In the genomic region with DNA sequence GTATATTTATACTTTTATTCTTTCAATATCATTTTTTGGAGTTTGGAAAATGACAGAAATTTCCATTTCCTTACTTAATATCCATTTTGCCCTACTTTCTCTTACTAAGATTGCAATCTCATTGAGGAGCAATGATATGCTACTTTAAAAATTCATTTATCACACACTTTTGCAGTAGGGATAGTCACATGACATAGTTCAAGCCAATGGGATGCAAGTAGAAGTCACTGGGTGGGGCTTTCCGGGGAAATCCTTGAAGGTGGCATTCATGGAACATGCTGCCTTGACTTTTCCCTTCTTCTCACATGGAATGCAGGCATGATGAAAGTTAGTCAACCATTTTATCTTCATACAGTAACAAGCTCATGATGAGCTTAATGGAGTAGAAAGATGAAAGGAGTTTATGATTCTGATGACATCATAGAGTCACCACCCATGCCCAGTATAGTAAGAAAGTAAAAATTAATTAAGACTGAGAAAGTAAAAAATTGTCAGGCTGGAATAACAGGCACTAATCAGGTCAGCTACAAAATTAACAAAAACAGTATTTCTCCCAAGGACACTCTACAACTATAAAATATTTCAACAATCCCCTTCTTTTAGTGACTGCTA, we compare ENCODE assay signal across 26 cellular contexts. TPM values are rescaled to one million over a fixed set of nuclear protein-coding genes. Genes with fewer than 3 reads are reported as not detected.
DNase-seq lines count a peak whose midpoint lies in the region; ATAC-seq and TF ChIP-seq lines count a peak whose summit lies in the region.
"Had no signal": no experiment of that assay in that cellular context is flagged by ENCODE, and none has a peak within 500 bp of the region (broad histone marks: within the 10 kb centered on the region; RNA-seq: fewer than 3 reads in every experiment).

No MANE protein-coding gene starts in this region.

- no peak overlapping the region for H3K4me3 ChIP-seq in GM23338
- no peak overlapping the region for H3K4me3 ChIP-seq in smooth muscle cell
- H3K4me3 ChIP-seq: A549; BLaER1 treated with 17β-estradiol and CSF1 and Interleukin-3, amounts not matched to agents 10 nM and 100 nM; GM23248 had no signal

- WGBS in smooth muscle cell (ENCODE audit: low lambda C conversion rate), result 97% methylated on average over 1 of the region's 1 CpG

- no peak overlapping the region for H3K9ac ChIP-seq in smooth muscle cell (ENCODE audit: low read depth)
- H3K9ac ChIP-seq: BLaER1 treated with 17β-estradiol and CSF1 and Interleukin-3, amounts not matched to agents 10 nM and 100 nM; GM23248 had no signal

- no peaks in the 10 kb centered on the region for H3K27me3 Mint-ChIP-seq in GM23338 (ENCODE audit: insufficient read depth, low read depth, poor library complexity)

- H3K4me2 ChIP-seq in GM23338 (0 out of 2 replicates have a peak overlapping the region, but pooled peaks have one; percentile 19), smooth muscle cell (no peak overlapping the region)
- H3K4me2 ChIP-seq: A549; BLaER1 treated with 17β-estradiol and CSF1 and Interleukin-3, amounts not matched to agents 10 nM and 100 nM had no signal

- DNase-seq in GM23338 (ENCODE audit: low spot score) (no peak), NAMALWA (ENCODE audit: low spot score) (peak; percentile 26), kidney glomerular epithelial cell (lab: John Stamatoyannopoulos, UW) (peak; percentile 32), smooth muscle cell (lab: John Stamatoyannopoulos, UW; ENCODE audit: unreplicated experiment) (no peak), NCI-H2107 (lab: John Stamatoyannopoulos, UW) (no peak), NOMO-1 treated with dmso at 0.1 percent for 144 hours (lab: John Stamatoyannopoulos, UW; ENCODE audit: unreplicated experiment) (no peak)
- DNase-seq: 8988T; ACHN; AML-193; BE2C; Calu3; CD4-positive, alpha-beta T cell; CD8-positive, alpha-beta memory T cell; COR-L47; DMS53; DMS79 treated with DMSO at 0.1 percent for 48 hours; GF-D8; GM23248; H9; HFFc6 had no signal

- H3K79me2 ChIP-seq in GM23338 (replicated peaks; ENCODE audit: insufficient read depth), result no peaks in the 10 kb centered on the region
- H3K79me2 ChIP-seq in smooth muscle cell (ENCODE audit: low read depth), result no peaks in the 10 kb centered on the region

- H3K9me2 ChIP-seq in GM23338 (ENCODE audit: insufficient read depth), result peaks cover 11% of the 10 kb centered on the region; the same call in 1 of the 2 replicates

- no peaks in the 10 kb centered on the region for H3K9me3 ChIP-seq in smooth muscle cell (replicated peaks; ENCODE audit: low read depth)
- H3K9me3 ChIP-seq: A549, BE2C had no signal

- H3F3A ChIP-seq in GM23338 (replicated peaks; ENCODE audit: low read depth) (no peaks in the 10 kb centered on the region), smooth muscle cell (ENCODE audit: low read depth) (peaks cover 14% of the 10 kb centered on the region)

- H3K4me1 ChIP-seq in GM23338 (ENCODE audit: insufficient read depth), result peaks cover 11% of the 10 kb centered on the region; the same call in 1 of the 2 replicates
- H3K4me1 ChIP-seq in smooth muscle cell (ENCODE audit: low read depth), result peaks cover 26% of the 10 kb centered on the region
- H3K4me1 ChIP-seq: A549; BE2C; BLaER1 treated with 17β-estradiol and CSF1 and Interleukin-3, amounts not matched to agents 10 nM and 100 nM had no signal

- H3K27ac Mint-ChIP-seq in GM23338, result no peak overlapping the region
- H3K27ac Mint-ChIP-seq: CD14-positive monocyte; CD4-positive, alpha-beta T cell; CD8-positive, alpha-beta memory T cell; HFFc6 had no signal

- H3K9me3 Mint-ChIP-seq in GM23338, result peaks cover 18% of the 10 kb centered on the region
- H3K9me3 Mint-ChIP-seq: HFFc6 had no signal

- H2AFZ ChIP-seq in GM23338 (no peak overlapping the region), smooth muscle cell (ENCODE audit: low read depth) (no peak overlapping the region)
- H2AFZ ChIP-seq: GM23248 had no signal

- TF ChIP-seq CTCF in GM23338 (conservative IDR thresholded peaks at IDR 0.05; ENCODE audit: low read depth in 2 of 2) (no peak), smooth muscle cell (IDR thresholded peaks at IDR 0.05; ENCODE audit: borderline replicate concordance, insufficient read depth, poor library complexity, severe bottlenecking) (no peak)

- peaks cover 13% of the 10 kb centered on the region for H3K4me1 Mint-ChIP-seq in GM23338
- H3K4me1 Mint-ChIP-seq: CD14-positive monocyte; CD8-positive, alpha-beta memory T cell had no signal

- H3K36me3 ChIP-seq in GM23338 (ENCODE audit: insufficient read depth) (peaks cover 4% of the 10 kb centered on the region; the same call in 1 of the 2 replicates), smooth muscle cell (ENCODE audit: low read depth) (no peaks in the 10 kb centered on the region)
- H3K36me3 ChIP-seq: BE2C; BLaER1 treated with 17β-estradiol and CSF1 and Interleukin-3, amounts not matched to agents 10 nM and 100 nM had no signal

- no peak overlapping the region for H3K4me3 Mint-ChIP-seq in GM23338
- H3K4me3 Mint-ChIP-seq: CD14-positive monocyte; CD4-positive, alpha-beta T cell; CD8-positive, alpha-beta memory T cell; H9; HFFc6 had no signal

- H3K36me3 Mint-ChIP-seq in GM23338 (ENCODE audit: low read depth), result peaks cover 14% of the 10 kb centered on the region
- H3K36me3 Mint-ChIP-seq: CD14-positive monocyte had no signal

- no peaks in the 10 kb centered on the region for H3K27me3 ChIP-seq in GM23338 (ENCODE audit: insufficient read depth)
- no peaks in the 10 kb centered on the region for H3K27me3 ChIP-seq in smooth muscle cell (ENCODE audit: low read depth)
- H3K27me3 ChIP-seq: BE2C; BLaER1 treated with 17β-estradiol and CSF1 and Interleukin-3, amounts not matched to agents 10 nM and 100 nM had no signal

- H3K27ac ChIP-seq in GM23338 (ENCODE audit: low read depth) (no peak overlapping the region), smooth muscle cell (ENCODE audit: low read depth) (peak overlapping the region; percentile 91)
- H3K27ac ChIP-seq: A549; BLaER1 treated with 17β-estradiol and CSF1 and Interleukin-3, amounts not matched to agents 10 nM and 100 nM; GM23248 had no signal

- no peak for ATAC-seq in GM23338
- ATAC-seq in GM21390 (IDR thresholded peaks at IDR 0.05; ENCODE audit: unreplicated experiment), result no peak
- ATAC-seq: A549, HCT116 had no signal

- H4K20me1 ChIP-seq in GM23338 (replicated peaks; ENCODE audit: insufficient read depth) (no peaks in the 10 kb centered on the region), smooth muscle cell (ENCODE audit: low read depth) (no peaks in the 10 kb centered on the region)
- H4K20me1 ChIP-seq: BLaER1 treated with 17β-estradiol and CSF1 and Interleukin-3, amounts not matched to agents 10 nM and 100 nM had no signal

TF ChIP-seq in GM23338, 12 proteins besides CTCF, POLR2A, EP300 and RAD21 (continues in another document):
- TF ChIP-seq CREB1 (CRISPR knock-in tag; IDR thresholded peaks at IDR 0.05; ENCODE audit: low read depth) (no peak), EZH2 (IDR thresholded peaks at IDR 0.05; ENCODE audit: low read depth, unreplicated experiment) (no peak), JUNB (IDR thresholded peaks at IDR 0.05; ENCODE audit: unreplicated experiment) (no peak), POLR2AphosphoS5 (IDR thresholded peaks at IDR 0.05; ENCODE audit: low read depth) (no peak), NANOG (IDR thresholded peaks at IDR 0.05; ENCODE audit: borderline replicate concordance) (no peak), STAT1 (IDR thresholded peaks at IDR 0.05; ENCODE audit: unreplicated experiment) (no peak), EZH2phosphoT487 (IDR thresholded peaks at IDR 0.05; ENCODE audit: unreplicated experiment) (no peak)
- TF ChIP-seq, protein P1, sequence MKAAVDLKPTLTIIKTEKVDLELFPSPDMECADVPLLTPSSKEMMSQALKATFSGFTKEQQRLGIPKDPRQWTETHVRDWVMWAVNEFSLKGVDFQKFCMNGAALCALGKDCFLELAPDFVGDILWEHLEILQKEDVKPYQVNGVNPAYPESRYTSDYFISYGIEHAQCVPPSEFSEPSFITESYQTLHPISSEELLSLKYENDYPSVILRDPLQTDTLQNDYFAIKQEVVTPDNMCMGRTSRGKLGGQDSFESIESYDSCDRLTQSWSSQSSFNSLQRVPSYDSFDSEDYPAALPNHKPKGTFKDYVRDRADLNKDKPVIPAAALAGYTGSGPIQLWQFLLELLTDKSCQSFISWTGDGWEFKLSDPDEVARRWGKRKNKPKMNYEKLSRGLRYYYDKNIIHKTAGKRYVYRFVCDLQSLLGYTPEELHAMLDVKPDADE (IDR thresholded peaks at IDR 0.05), result no peak

RNA-seq across cellular contexts. Expression of a gene that starts 33.4 kb away (rescaled TPM):
- 1.1 and 1.6 TPM in 2 replicates for total RNA-seq in GM23338 (2014; rRNA removed; shearing (Covaris generic))
- polyA plus RNA-seq in GM23338 (2016; fragmentation: Nextera tagmentation; extraction: Ambion mirVana) (0.57 and 0.79 TPM in 2 replicates), smooth muscle cell (0.58 and 0.83 TPM in 2 replicates)
- total RNA-seq in smooth muscle cell, result 2.1 and 2.4 TPM in 2 replicates
- total RNA-seq: CD4-positive, alpha-beta T cell; CD8-positive, alpha-beta memory T cell; G401; GM23248 had no signal
- polyA plus RNA-seq: CD14-positive monocyte had no signal

RNA-seq across cellular contexts. Expression of a gene that starts 56.6 kb away (rescaled TPM):
- total RNA-seq in GM23338 (2014; rRNA removed; shearing (Covaris generic)), result 55.2 and 70.2 TPM in 2 replicates
- 189 and 207 TPM in 2 replicates for polyA plus RNA-seq in GM23338 (2016; fragmentation: Nextera tagmentation; extraction: Ambion mirVana)
- total RNA-seq in smooth muscle cell, result 75.5 and 94.9 TPM in 2 replicates
- 94.0 and 108 TPM in 2 replicates for polyA plus RNA-seq in smooth muscle cell

Comparison
In these comparisons a context has a peak if more than half of its experiments do, and no peak if none do; other contexts are left out.
1. DNase-seq: peak in NAMALWA (single experiment) and kidney glomerular epithelial cell (single experiment); none in GM23338 (single experiment), smooth muscle cell (single experiment), NCI-H2107 (single experiment) and NOMO-1 treated with dmso at 0.1 percent for 144 hours (single experiment).